In genomic region chr17:10327640-10328039, GRCh38 we compare ENCODE assay signal across 9 cellular contexts. TPM values are rescaled to one million over a fixed set of nuclear protein-coding genes. Genes with fewer than 3 reads are reported as not detected.
DNase-seq lines count a peak whose midpoint lies in the region; ATAC-seq, FAIRE-seq and TF ChIP-seq lines count a peak whose summit lies in the region.
"Had no signal": no experiment of that assay in that cellular context is flagged by ENCODE, and none has a peak within 500 bp of the region (broad histone marks: within the 10 kb centered on the region; RNA-seq: fewer than 3 reads in every experiment).

No MANE protein-coding gene starts in this region.

- no peak for TF ChIP-seq POLR2A in HepG2 (IDR thresholded peaks at IDR 0.05; ENCODE audit: insufficient read depth in 1 of 2, low read depth in 2 of 2, low read length in 2 of 2)

- no peak overlapping the region for H3K4me3 ChIP-seq in HepG2 (replicated peaks in 1 of 3; ENCODE audit: insufficient read depth in 1 of 3, low read depth in 2 of 3, low read length in 3 of 3)

- in situ Hi-C loops in HepG2 (cut with HindIII; ENCODE audit: extremely low pct_ligation_motif_present, low pct_unique_long_range_greater_than_20kb) = loop anchor here (5.0 kb wide), 1 partner anchor 290 kb away; no protein-coding TSS in a partner anchor

- no peaks in the 10 kb centered on the region for H3K79me2 ChIP-seq in HepG2 (ENCODE audit: insufficient read depth, low read length)

- POLR2A ChIA-PET in HepG2 (lab: Yijun Ruan, JAX) = no interaction called here

- no peak overlapping the region for H3K27ac ChIP-seq in HepG2 (ENCODE audit: extremely low read length, insufficient read depth, low read length)

- H3K4me2 ChIP-seq in HepG2 (ENCODE audit: low read depth, low read length) = no peak overlapping the region

- H3K9ac ChIP-seq in HepG2 (ENCODE audit: insufficient read depth, low read depth, low read length) = no peak overlapping the region

- peak; percentile 89 for TF ChIP-seq CTCF in chondrocyte (IDR thresholded peaks at IDR 0.05)
- peak; percentile 91 for TF ChIP-seq CTCF in HepG2 (CRISPR knock-in tag; IDR thresholded peaks at IDR 0.05)

- H3K27me3 Mint-ChIP-seq in chondrocyte (ENCODE audit: low read depth) = peaks cover 15% of the 10 kb centered on the region

- DNase-seq in C1 segment of cervical spinal cord (lab: John Stamatoyannopoulos, UW) = peak in 10 of 14 donors; percentile 2 to 51 (median 14)
- peak; percentile 33 for DNase-seq in NCI-H2171 (lab: John Stamatoyannopoulos, UW)
- DNase-seq in activated CD4-positive, alpha-beta T cell treated with anti-CD3 and anti-CD28 coated beads for 1 hour = peak; percentile 22
- DNase-seq in chondrocyte (ENCODE audit: low spot score) = no peak
- peak; percentile 64 for DNase-seq in HepG2 (ENCODE audit: low spot score)
- peak; percentile 60 to 79 for DNase-seq in stimulated activated CD4-positive, alpha-beta T cell treated with anti-CD3 and anti-CD28 coated beads, Interleukin-4, amount 100 ng/mL, for 48 hours (ENCODE audit: low read depth in 2 of 2)

- 41% methylated on average over 10 of the region's 10 CpGs for WGBS in HepG2 (ENCODE audit: low lambda C conversion rate)

- H2AFZ ChIP-seq in HepG2 (ENCODE audit: low read length) = no peak overlapping the region

- H3K4me1 ChIP-seq in HepG2 (ENCODE audit: insufficient read depth, low read length) = no peaks in the 10 kb centered on the region

- H3K4me1 Mint-ChIP-seq in chondrocyte (ENCODE audit: low read depth) = peaks cover 3% of the 10 kb centered on the region
- H3K4me1 Mint-ChIP-seq: IgD-negative memory B cell had no signal

- no TSS peak for BruUV-seq in HepG2 (replicated peaks; lab: Mats Ljungman, UMichigan)

- no peaks in the 10 kb centered on the region for H4K20me1 ChIP-seq in HepG2 (ENCODE audit: insufficient read depth, low read length)

- H3K27ac Mint-ChIP-seq in chondrocyte (ENCODE audit: unreplicated experiment) = no peak overlapping the region

- ATAC-seq in GM21528 (IDR thresholded peaks at IDR 0.05; ENCODE audit: low FRiP score, unreplicated experiment) (peak; percentile 57), HepG2 (peak; percentile 72), GM21529 (IDR thresholded peaks at IDR 0.05; ENCODE audit: unreplicated experiment) (no peak)

- H3K36me3 ChIP-seq in HepG2 (replicated peaks in 1 of 2; ENCODE audit: control insufficient read depth in 1 of 2, insufficient read depth in 2 of 2, low read length in 2 of 2) = no peaks in the 10 kb centered on the region

- intact Hi-C loops in HepG2 (cut with micrococcal nuclease; ENCODE audit: unreplicated experiment) = loop anchor here (1.0 kb wide), 2 partner anchors 287 to 291 kb away; no protein-coding TSS in a partner anchor

- TF ChIP-seq EP300 in HepG2 (IDR thresholded peaks at IDR 0.05; ENCODE audit: low read depth in 2 of 2, low read length in 2 of 2) (no peak), HepG2 (CRISPR knock-in tag; IDR thresholded peaks at IDR 0.05; ENCODE audit: borderline replicate concordance) (no peak)

- peaks cover 0 to 1% of the 10 kb centered on the region in 2 experiments; a peak in 2 of 5 replicates for H3K27me3 ChIP-seq in HepG2 (ENCODE audit: control insufficient read depth in 1 of 2, insufficient read depth in 2 of 2, low read length in 2 of 2)

- CTCF ChIA-PET in HepG2 (lab: Yijun Ruan, JAX; ENCODE audit: low intra/inter-chr PET ratio, low total read pairs) = interaction anchor here (1.7 to 3.1 kb wide), 2 partner anchors 286 to 290 kb away, joined by 35 to 53 read pairs; no protein-coding TSS in a partner anchor

- peak; percentile 81 for TF ChIP-seq RAD21 in HepG2 (CRISPR knock-in tag; IDR thresholded peaks at IDR 0.05)

- H3K9me3 Mint-ChIP-seq in chondrocyte (ENCODE audit: low read depth) = no peaks in the 10 kb centered on the region
- H3K9me3 Mint-ChIP-seq: IgD-negative memory B cell had no signal

- no peak overlapping the region for H3K4me3 Mint-ChIP-seq in chondrocyte (ENCODE audit: unreplicated experiment)

- no peaks in the 10 kb centered on the region for H3K36me3 Mint-ChIP-seq in chondrocyte (ENCODE audit: low read depth)
- H3K36me3 Mint-ChIP-seq: IgD-negative memory B cell had no signal

- no peaks in the 10 kb centered on the region for H3K9me3 ChIP-seq in HepG2 (ENCODE audit: low read length)

- peak; percentile 80 for FAIRE-seq in HepG2 (lab: Jason Lieb, UNC)

TF ChIP-seq in HepG2, 621 proteins besides CTCF, POLR2A, EP300 and RAD21:
- peak; percentile 90 for TF ChIP-seq STAG1 (CRISPR knock-in tag; IDR thresholded peaks at IDR 0.05)
- TF ChIP-seq, protein P1, sequence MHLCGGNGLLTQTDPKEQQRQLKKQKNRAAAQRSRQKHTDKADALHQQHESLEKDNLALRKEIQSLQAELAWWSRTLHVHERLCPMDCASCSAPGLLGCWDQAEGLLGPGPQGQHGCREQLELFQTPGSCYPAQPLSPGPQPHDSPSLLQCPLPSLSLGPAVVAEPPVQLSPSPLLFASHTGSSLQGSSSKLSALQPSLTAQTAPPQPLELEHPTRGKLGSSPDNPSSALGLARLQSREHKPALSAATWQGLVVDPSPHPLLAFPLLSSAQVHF (CRISPR knock-in tag; IDR thresholded peaks at IDR 0.05) = no peak
- no peak for TF ChIP-seq MYNN (CRISPR knock-in tag; IDR thresholded peaks at IDR 0.05; ENCODE audit: low read depth)
- TF ChIP-seq ZNF101 (CRISPR knock-in tag; IDR thresholded peaks at IDR 0.05; ENCODE audit: borderline replicate concordance, low read depth) = no peak
- peak; percentile 97 for TF ChIP-seq SMC3 (IDR thresholded peaks at IDR 0.05; ENCODE audit: low read length)
- peak; percentile 12 for TF ChIP-seq XRCC5 (optimal IDR thresholded peaks at IDR 0.05; ENCODE audit: low read length)
- no peak for TF ChIP-seq TGIF2 (CRISPR knock-in tag; IDR thresholded peaks at IDR 0.05)

RNA-seq across cellular contexts. Expression of gene MYH13, which starts 45.2 kb away (rescaled TPM):
- total RNA-seq in chondrocyte = not detected in 3 replicates
- total RNA-seq in HepG2 (2016; rRNA removed; fragmentation: Illumina TruSeq; extraction: Trizol) = not detected in 2 replicates
- total RNA-seq in HepG2 (2016; cell fraction: cytosol; rRNA removed; fragmentation: Illumina TruSeq; extraction: Trizol; ENCODE audit: low read depth) = not detected in 2 replicates
- not detected in 2 replicates for total RNA-seq in HepG2 (2016; cell fraction: insoluble cytoplasmic fraction; rRNA removed; fragmentation: Illumina TruSeq; extraction: Trizol)
- not detected in 2 replicates for total RNA-seq in HepG2 (2016; cell fraction: membrane; rRNA removed; fragmentation: Illumina TruSeq; extraction: Trizol)
- not detected in 2 replicates for total RNA-seq in HepG2 (2016; cell fraction: nucleus; rRNA removed; fragmentation: Illumina TruSeq; extraction: Trizol)
- not detected in 2 replicates for polyA plus RNA-seq in HepG2 (2011; rRNA removed)
- not detected in 2 replicates for polyA plus RNA-seq in HepG2 (2011; cell fraction: cytosol; rRNA removed)
- polyA plus RNA-seq in HepG2 (2011; cell fraction: nucleus; rRNA removed) = not detected in 2 replicates
- polyA plus RNA-seq in HepG2 (2012) = not detected in 2 replicates
- not detected in 2 replicates for polyA plus RNA-seq in HepG2 (2016; cell fraction: cytosol; fragmentation: Illumina TruSeq; extraction: Trizol; ENCODE audit: low read depth)
- polyA plus RNA-seq in HepG2 (2016; cell fraction: insoluble cytoplasmic fraction; fragmentation: Illumina TruSeq; extraction: Trizol; ENCODE audit: low read depth) = not detected in 2 replicates
- not detected in 2 replicates for polyA plus RNA-seq in HepG2 (2016; cell fraction: membrane; fragmentation: Illumina TruSeq; extraction: Trizol; ENCODE audit: low read depth)
- polyA plus RNA-seq in HepG2 (2016; cell fraction: nucleus; fragmentation: Illumina TruSeq; extraction: Trizol; ENCODE audit: insufficient read depth, low read depth) = not detected in 2 replicates
- polyA minus RNA-seq in HepG2 (2011; rRNA and poly(A)+ RNA removed; ENCODE audit: low replicate concordance) = not detected in 2 replicates
- not detected in 2 replicates for polyA minus RNA-seq in HepG2 (2011; cell fraction: cytosol; rRNA and poly(A)+ RNA removed)
- not detected in 2 replicates for polyA minus RNA-seq in HepG2 (2011; cell fraction: nucleus; rRNA and poly(A)+ RNA removed)
- polyA plus RNA-seq: IgD-negative memory B cell had no signal
